34 cellular contexts compared by ENCODE assay signal in the genomic region with DNA sequence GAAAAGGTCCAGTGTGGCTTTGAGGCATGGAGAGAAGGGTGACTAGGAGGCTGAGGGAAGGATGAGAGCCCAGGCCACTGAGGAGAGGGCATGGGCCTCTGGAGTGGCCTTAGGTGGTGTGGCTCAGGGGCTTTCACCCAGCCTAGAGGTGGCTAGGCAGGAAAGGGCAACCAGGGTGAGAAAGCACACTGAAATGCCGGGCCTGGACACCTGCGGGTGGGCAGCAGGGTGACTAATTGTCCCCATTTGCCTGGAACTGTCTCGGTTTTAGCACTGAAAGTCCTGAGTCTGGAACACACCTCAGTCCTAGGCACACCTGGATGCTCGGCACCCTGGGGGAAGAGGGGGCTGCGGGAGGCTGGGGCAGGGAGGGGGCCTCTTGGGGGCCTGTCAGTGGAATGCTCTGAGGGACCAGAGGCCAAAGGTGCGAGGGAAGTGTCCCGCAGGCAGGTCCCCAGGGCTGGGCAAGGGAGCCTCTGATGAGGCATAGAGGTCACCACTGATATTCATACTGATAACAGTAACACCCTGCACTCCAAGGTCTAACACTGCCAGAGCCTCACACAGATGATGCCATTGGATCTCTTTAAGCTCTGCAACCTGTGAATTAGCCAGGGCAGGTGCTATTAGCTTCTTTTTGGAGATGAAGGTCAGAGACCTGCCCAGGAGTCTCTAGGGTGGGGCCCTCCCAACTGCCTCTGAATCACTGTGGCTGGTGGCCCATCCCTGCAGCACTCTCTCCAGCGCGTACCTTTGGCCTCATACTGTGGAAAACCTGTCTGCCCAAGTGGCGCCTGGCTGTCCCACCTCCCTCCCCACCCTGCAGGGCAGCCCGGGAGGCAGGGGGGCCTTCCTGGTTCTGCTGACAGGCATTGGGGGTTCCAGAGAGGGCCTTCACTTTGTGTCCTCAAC. TPM values are rescaled to one million over a fixed set of nuclear protein-coding genes. Genes with fewer than 3 reads are reported as not detected.
A peak's percentile ranks its signal among the peaks of the same experiment; 100 is the strongest.
DNase-seq lines count a peak whose midpoint lies in the region; ATAC-seq and TF ChIP-seq lines count a peak whose summit lies in the region.
"Had no signal": no experiment of that assay in that cellular context is flagged by ENCODE, and none has a peak within 500 bp of the region (broad histone marks: within the 10 kb centered on the region; RNA-seq: fewer than 3 reads in every experiment).

No MANE protein-coding gene starts in this region.

- intact Hi-C loops in Caco-2 (cut with micrococcal nuclease; ENCODE audit: unreplicated experiment): loop anchor here (10.0 kb wide), 2 partner anchors 57 to 157 kb away; a partner anchor contains a TSS
- intact Hi-C loops in left colon (cut with DNase I, micrococcal nuclease): no loop called here
- intact Hi-C loops in CD4-positive, alpha-beta memory T cell (cut with micrococcal nuclease): no loop called here

- BruUV-seq in Caco-2 (replicated peaks; lab: Mats Ljungman, UMichigan): no TSS peak

- no peak for TF ChIP-seq CTCF in Caco-2 (IDR thresholded peaks at IDR 0.05; ENCODE audit: insufficient read depth in 1 of 2, low read depth in 1 of 2, low read length in 1 of 2, severe bottlenecking in 1 of 2, unreplicated experiment in 1 of 2)

- H3K4me1 Mint-ChIP-seq in Caco-2 (ENCODE audit: low read depth, unreplicated experiment): peaks cover 58% of the 10 kb centered on the region
- H3K4me1 Mint-ChIP-seq in CD4-positive, alpha-beta memory T cell: peaks cover 0 to 3% (median under 1%) of the 10 kb centered on the region in 4 donors

- no peaks in the 10 kb centered on the region for H3K27me3 Mint-ChIP-seq in Caco-2 (ENCODE audit: insufficient read depth, unreplicated experiment)
- H3K27me3 Mint-ChIP-seq in CD4-positive, alpha-beta memory T cell: no peaks in the 10 kb centered on the region
- H3K27me3 Mint-ChIP-seq: activated CD8-positive, alpha-beta T cell treated with anti-CD3 and anti-CD28 coated beads for 36 hours; CD4-positive, CD25-positive, alpha-beta regulatory T cell had no signal

- peak overlapping the region; percentile 10 for H3K4me3 Mint-ChIP-seq in Caco-2 (ENCODE audit: unreplicated experiment)
- H3K4me3 Mint-ChIP-seq in CD4-positive, alpha-beta memory T cell: no peak overlapping the region
- H3K4me3 Mint-ChIP-seq: activated CD8-positive, alpha-beta T cell treated with anti-CD3 and anti-CD28 coated beads for 36 hours; brain had no signal

- CTCF ChIA-PET in Caco-2 (lab: Charles Lee): interaction anchor here (1.0 kb wide), 1 partner anchor 10 kb away, joined by 3 read pairs; no protein-coding TSS in a partner anchor
- CTCF ChIA-PET in CD4-positive, alpha-beta memory T cell (lab: Charles Lee; ENCODE audit: partially characterized antibody): interaction anchor here (1.4 to 11.2 kb wide), 2 partner anchors 74 kb away, joined by 3 to 235 read pairs; no protein-coding TSS in a partner anchor

- DNase-seq in Caco-2: peak; percentile 53 to 83
- peak; percentile 33 for DNase-seq in SW480 (ENCODE audit: low spot score)
- DNase-seq in left colon: peak; percentile 83 to 92
- no peak for DNase-seq in GM19238 (ENCODE audit: insufficient read length, low spot score)
- DNase-seq in SW 1271 (lab: John Stamatoyannopoulos, UW): no peak
- no peak for DNase-seq in CD4-positive, alpha-beta memory T cell
- DNase-seq in DMS 273 (lab: John Stamatoyannopoulos, UW; ENCODE audit: unreplicated experiment): no peak
- DNase-seq: activated CD8-positive, alpha-beta memory T cell treated with anti-CD3 and anti-CD28 coated beads, Interleukin-2, amount 50 U/mL, for 48 hours; activated CD8-positive, alpha-beta T cell treated with anti-CD3 and anti-CD28 coated beads for 36 hours; activated naive CD4-positive, alpha-beta T cell treated with anti-CD3 and anti-CD28 coated beads, Interleukin-2, amount 50 U/mL, for 16 hours; amniotic stem cell; CD4-positive, CD25-positive, alpha-beta regulatory T cell; cerebellar nuclear complex; hippocampal formation; mammary epithelial cell; MG63; NCI-H1105 treated with DMSO at 0.1 percent for 48 hours; NCI-H1930; NCI-H526; OCI-M1; SHP77; sigmoid colon; stimulated activated CD4-positive, alpha-beta T cell treated with anti-CD3 and anti-CD28 coated beads, Interleukin-4, amount 100 ng/mL, for 1 hour; T-helper 9 cell had no signal

- no peaks in the 10 kb centered on the region for H3K36me3 ChIP-seq in Caco-2 (ENCODE audit: control insufficient read depth, insufficient read depth, low read length)
- no peaks in the 10 kb centered on the region for H3K36me3 ChIP-seq in rectal smooth muscle tissue (ENCODE audit: control insufficient read depth, insufficient read depth, low read length)
- no peaks in the 10 kb centered on the region for H3K36me3 ChIP-seq in CD4-positive, alpha-beta memory T cell (ENCODE audit: insufficient read depth, low read length)
- H3K36me3 ChIP-seq: gastroesophageal sphincter, MG63, neutrophil, sigmoid colon had no signal

- H3K9me3 ChIP-seq in Caco-2: no peaks in the 10 kb centered on the region
- H3K9me3 ChIP-seq in CD4-positive, alpha-beta memory T cell (ENCODE audit: control insufficient read depth in 1 of 2, low read length in 2 of 2): no peaks in the 10 kb centered on the region
- H3K9me3 ChIP-seq: A549, gastroesophageal sphincter, MG63, neutrophil, sigmoid colon had no signal

- H3K36me3 Mint-ChIP-seq in Caco-2 (ENCODE audit: insufficient read depth, unreplicated experiment): no peaks in the 10 kb centered on the region
- H3K36me3 Mint-ChIP-seq in CD4-positive, alpha-beta memory T cell: no peaks in the 10 kb centered on the region
- H3K36me3 Mint-ChIP-seq: brain; CD4-positive, CD25-positive, alpha-beta regulatory T cell had no signal

- POLR2A ChIA-PET in Caco-2 (lab: Charles Lee): interaction anchor here (0.6 kb wide), 1 partner anchor 23 kb away, joined by 4 read pairs; no protein-coding TSS in a partner anchor
- POLR2A ChIA-PET in CD4-positive, alpha-beta memory T cell (lab: Charles Lee; ENCODE audit: partially characterized antibody): no interaction called here

- peak overlapping the region; percentile 3 for H3K27ac ChIP-seq in rectal smooth muscle tissue (ENCODE audit: low read depth, low read length)
- no peak overlapping the region for H3K27ac ChIP-seq in CD4-positive, alpha-beta memory T cell (ENCODE audit: low read depth, low read length)
- H3K27ac ChIP-seq: A549, gastroesophageal sphincter, neutrophil, sigmoid colon had no signal

- H3K27ac Mint-ChIP-seq in Caco-2 (ENCODE audit: unreplicated experiment): peak overlapping the region; percentile 94
- peak overlapping the region in 1 of 7 donors; percentile 26 for H3K27ac Mint-ChIP-seq in CD4-positive, alpha-beta memory T cell
- H3K27ac Mint-ChIP-seq: activated CD8-positive, alpha-beta T cell treated with anti-CD3 and anti-CD28 coated beads for 36 hours; CD4-positive, CD25-positive, alpha-beta regulatory T cell; progenitor cell of endocrine pancreas had no signal

- H3K27me3 ChIP-seq in Caco-2 (replicated peaks; ENCODE audit: control insufficient read depth, insufficient read depth, low read length): no peaks in the 10 kb centered on the region
- no peaks in the 10 kb centered on the region for H3K27me3 ChIP-seq in rectal smooth muscle tissue (ENCODE audit: control insufficient read depth, insufficient read depth, low read length)
- H3K27me3 ChIP-seq in CD4-positive, alpha-beta memory T cell (ENCODE audit: insufficient read depth, low read length): no peaks in the 10 kb centered on the region
- H3K27me3 ChIP-seq: gastroesophageal sphincter, MG63, neutrophil, sigmoid colon had no signal

- no peak overlapping the region for H3K9ac ChIP-seq in rectal smooth muscle tissue (ENCODE audit: low read length)

- peak; percentile 56 for ATAC-seq in left colon
- ATAC-seq: A549; activated CD8-positive, alpha-beta T cell treated with anti-CD3 and anti-CD28 coated beads for 36 hours; gastroesophageal sphincter; K562 had no signal

- H3K9me3 Mint-ChIP-seq in Caco-2 (ENCODE audit: unreplicated experiment): no peaks in the 10 kb centered on the region
- no peaks in the 10 kb centered on the region for H3K9me3 Mint-ChIP-seq in CD4-positive, alpha-beta memory T cell
- H3K9me3 Mint-ChIP-seq: activated CD8-positive, alpha-beta T cell treated with anti-CD3 and anti-CD28 coated beads for 36 hours; brain; CD4-positive, CD25-positive, alpha-beta regulatory T cell had no signal

- H3K4me3 ChIP-seq in Caco-2 (ENCODE audit: low read depth, low read length): no peak overlapping the region
- no peak overlapping the region for H3K4me3 ChIP-seq in rectal smooth muscle tissue (ENCODE audit: low read length)
- H3K4me3 ChIP-seq in CD4-positive, alpha-beta memory T cell (ENCODE audit: low read length in 2 of 2): no peak overlapping the region
- H3K4me3 ChIP-seq: A549, gastroesophageal sphincter, K562, MG63, sigmoid colon had no signal

- peaks cover 82% of the 10 kb centered on the region for H3K4me1 ChIP-seq in Caco-2
- peaks cover 9% of the 10 kb centered on the region for H3K4me1 ChIP-seq in rectal smooth muscle tissue (ENCODE audit: control insufficient read depth, insufficient read depth, low read length)
- H3K4me1 ChIP-seq in CD4-positive, alpha-beta memory T cell (ENCODE audit: insufficient read depth, low read length): peaks cover 7% of the 10 kb centered on the region

RNA-seq across cellular contexts. Expression of a gene that starts 3.0 kb away (rescaled TPM):
- total RNA-seq in Caco-2 (2022): 67.9 and 103 TPM in 2 replicates
- total RNA-seq in left colon: 1,000 to 10,000 TPM; 3,013 to 3,634 TPM
- total RNA-seq in CD4-positive, alpha-beta memory T cell: not detected
- polyA plus RNA-seq in CD4-positive, alpha-beta memory T cell: not detected
- total RNA-seq: activated CD8-positive, alpha-beta T cell treated with anti-CD3 and anti-CD28 coated beads for 36 hours; CD4-positive, CD25-positive, alpha-beta regulatory T cell; dermis microvascular lymphatic vessel endothelial cell; gastroesophageal sphincter; H4; K562; mammary epithelial cell; ureter had no signal
- polyA plus RNA-seq: A549; CD4-positive, CD25-positive, alpha-beta regulatory T cell; K562; mammary epithelial cell had no signal

RNA-seq across cellular contexts. Expression of a gene that starts 7.1 kb away (rescaled TPM):
- total RNA-seq in Caco-2 (2022): 0.86 and 0.95 TPM in 2 replicates
- 10 to 100 TPM; 28.1 to 43.5 TPM for total RNA-seq in left colon
- 1 to 10 TPM; 2.6 to 5.1 TPM for total RNA-seq in CD4-positive, alpha-beta memory T cell
- polyA plus RNA-seq in CD4-positive, alpha-beta memory T cell: under 1 TPM in 1 of 2 donors, not detected in 1; 0.53 TPM

RNA-seq across cellular contexts. Expression of a gene that starts 10.2 kb away (rescaled TPM):
- total RNA-seq in Caco-2 (2022) (4.6 and 6.3 TPM in 2 replicates), left colon (10 to 100 TPM in 1 of 2 donors, 1 to 10 TPM in 1; 8.3 to 13.7 TPM)
- under 1 TPM; 0.03 to 0.23 TPM for total RNA-seq in CD4-positive, alpha-beta memory T cell
- under 1 TPM in 1 of 2 donors, not detected in 1; 0.05 TPM for polyA plus RNA-seq in CD4-positive, alpha-beta memory T cell

RNA-seq across cellular contexts. Expression of a gene that starts 24.3 kb away (rescaled TPM):
- total RNA-seq in Caco-2 (2022): 13.4 and 15.4 TPM in 2 replicates
- 10 to 100 TPM; 18.1 to 26.9 TPM for total RNA-seq in left colon
- 1 to 10 TPM; 7.2 to 7.5 TPM for total RNA-seq in CD4-positive, alpha-beta memory T cell
- polyA plus RNA-seq in CD4-positive, alpha-beta memory T cell: 1 to 10 TPM in 1 of 2 donors, under 1 TPM in 1; 0.08 to 2.8 TPM

RNA-seq across cellular contexts. Expression of a gene that starts 34.7 kb away (rescaled TPM):
- total RNA-seq in Caco-2 (2022) (67.5 and 74.7 TPM in 2 replicates), left colon (10 to 100 TPM in 1 of 2 donors, 1 to 10 TPM in 1; 6.7 to 10.8 TPM)
- total RNA-seq in CD4-positive, alpha-beta memory T cell: 1 to 10 TPM; 6.8 to 8.8 TPM
- 1 to 10 TPM; 1.0 to 2.5 TPM for polyA plus RNA-seq in CD4-positive, alpha-beta memory T cell

Comparison
In these comparisons a context has a peak if more than half of its experiments do, and no peak if none do; other contexts are left out.
1. DNase-seq: peak in Caco-2 (2 of 2), SW480 (single experiment) and left colon (2 of 2); none in GM19238 (single experiment), SW 1271 (0 of 2), CD4-positive, alpha-beta memory T cell (0 of 5) and DMS 273 (single experiment).
2. RNA of a gene that starts 3.0 kb away (total RNA-seq): 3,013 to 3,634 TPM in left colon and 67.9 to 103 TPM in Caco-2; not detected in CD4-positive, alpha-beta memory T cell; every median in the first group is over 10 times any median in the second.
3. RNA of a gene that starts 7.1 kb away (total RNA-seq): 28.1 to 43.5 TPM in left colon; 2.6 to 5.1 TPM in CD4-positive, alpha-beta memory T cell and 0.86 to 0.95 TPM in Caco-2; every median in the first group is over 4 times any median in the second.